1 cellular context compared by ENCODE assay signal in genomic region chr1:149936992-149937705, GRCh38.
TF ChIP-seq lines count a peak whose summit lies in the region.

No MANE protein-coding gene starts in this region.

TF ChIP-seq in endothelial cell of umbilical vein, 7 proteins besides CTCF, POLR2A, EP300 and RAD21:
- TF ChIP-seq EZH2 (IDR thresholded peaks at IDR 0.05; ENCODE audit: borderline replicate concordance, low read depth, low read length, severe bottlenecking) (no peak), POLR2AphosphoS5 (IDR thresholded peaks at IDR 0.05; ENCODE audit: insufficient read depth, low read depth, low read length) (peak; percentile 0)
